15 cellular contexts compared by ENCODE assay signal in genomic region chr2:127142663-127143630, GRCh38. TPM values are rescaled to one million over a fixed set of nuclear protein-coding genes. Genes with fewer than 3 reads are reported as not detected.
A peak's percentile ranks its signal among the peaks of the same experiment; 100 is the strongest.
DNase-seq lines count a peak whose midpoint lies in the region; ATAC-seq and TF ChIP-seq lines count a peak whose summit lies in the region.
"Had no signal": no experiment of that assay in that cellular context is flagged by ENCODE, and none has a peak within 500 bp of the region (broad histone marks: within the 10 kb centered on the region; RNA-seq: fewer than 3 reads in every experiment).

No MANE protein-coding gene starts in this region.

- H3K9me3 ChIP-seq in mammary epithelial cell (replicated peaks; ENCODE audit: insufficient read depth, low read length): no peaks in the 10 kb centered on the region
- peaks cover 5% of the 10 kb centered on the region for H3K9me3 ChIP-seq in endodermal cell (ENCODE audit: control insufficient read depth, low read length)
- H3K9me3 ChIP-seq in osteoblast (ENCODE audit: low read depth, low read length): no peaks in the 10 kb centered on the region
- H3K9me3 ChIP-seq: upper lobe of left lung had no signal

- H3K27ac Mint-ChIP-seq in MCF 10A (ENCODE audit: low read depth, unreplicated experiment): peak overlapping the region; percentile 49
- H3K27ac Mint-ChIP-seq in endodermal cell: no peak overlapping the region
- no peak overlapping the region for H3K27ac Mint-ChIP-seq in effector memory CD8-positive, alpha-beta T cell

- H3K4me3 ChIP-seq in mammary epithelial cell (replicated peaks in 1 of 3; ENCODE audit: insufficient read depth in 1 of 3, low read depth in 2 of 3, low read length in 3 of 3) (no peak overlapping the region), endodermal cell (ENCODE audit: low read length) (no peak overlapping the region), osteoblast (ENCODE audit: insufficient read depth, low read length) (no peak overlapping the region)
- H3K4me3 ChIP-seq: upper lobe of left lung had no signal

- no TSS peak for BruUV-seq in MCF 10A (replicated peaks; lab: Mats Ljungman, UMichigan)
- BruUV-seq in mammary epithelial cell (replicated peaks; lab: Mats Ljungman, UMichigan): no TSS peak

- H3K79me2 ChIP-seq in mammary epithelial cell (ENCODE audit: insufficient read depth, low read length) (no peaks in the 10 kb centered on the region), osteoblast (ENCODE audit: insufficient read depth, low read length) (no peaks in the 10 kb centered on the region)

- no peaks in the 10 kb centered on the region for H3K36me3 Mint-ChIP-seq in MCF 10A (ENCODE audit: insufficient read depth, unreplicated experiment)
- no peaks in the 10 kb centered on the region for H3K36me3 Mint-ChIP-seq in endodermal cell (ENCODE audit: low read depth)
- peaks cover 4% of the 10 kb centered on the region for H3K36me3 Mint-ChIP-seq in effector memory CD8-positive, alpha-beta T cell (ENCODE audit: insufficient read depth)
- H3K36me3 Mint-ChIP-seq: naive B cell had no signal

- no peak overlapping the region for H3K27ac ChIP-seq in mammary epithelial cell (ENCODE audit: insufficient read depth, low read depth, low read length)
- H3K27ac ChIP-seq in endodermal cell (ENCODE audit: low read depth, low read length): no peak overlapping the region
- H3K27ac ChIP-seq in osteoblast (ENCODE audit: low read depth, low read length): peak overlapping the region; percentile 81
- H3K27ac ChIP-seq: foreskin keratinocyte had no signal

- dilution Hi-C loops in mammary epithelial cell (cut with HindIII; ENCODE audit: low sequenced_read_pairs): no loop called here

- no peak for DNase-seq in MCF 10A (ENCODE audit: unreplicated experiment)
- no peak for DNase-seq in mammary epithelial cell
- DNase-seq in endodermal cell: no peak
- DNase-seq in osteoblast (ENCODE audit: insufficient read length, low spot score, missing footprints): no peak
- DNase-seq in ureter (ENCODE audit: low spot score): peak; percentile 33
- no peak for DNase-seq in activated CD4-positive, CD25-positive, alpha-beta regulatory T cell (lab: John Stamatoyannopoulos, UW)
- no peak for DNase-seq in effector memory CD8-positive, alpha-beta T cell
- DNase-seq: DMS 273 treated with DMSO at 0.1 percent for 48 hours, foreskin keratinocyte, naive B cell, NCI-H1930, NCI-H748 treated with DMSO at 0.1 percent for 48 hours, SIG-M5, upper lobe of left lung had no signal

- H3K9ac ChIP-seq in mammary epithelial cell (ENCODE audit: insufficient read depth, low read length) (no peak overlapping the region), endodermal cell (ENCODE audit: extremely low read depth, low read length, poor library complexity, severe bottlenecking) (no peak overlapping the region)

- no peaks in the 10 kb centered on the region for H3K36me3 ChIP-seq in mammary epithelial cell (ENCODE audit: insufficient read depth, low read length)
- H3K36me3 ChIP-seq in endodermal cell (ENCODE audit: control insufficient read depth, insufficient read depth, low read length): no peaks in the 10 kb centered on the region
- H3K36me3 ChIP-seq in osteoblast (ENCODE audit: insufficient read depth, low read length): no peaks in the 10 kb centered on the region
- H3K36me3 ChIP-seq: upper lobe of left lung had no signal

- H2AFZ ChIP-seq in mammary epithelial cell (ENCODE audit: low read depth, low read length): no peak overlapping the region
- peak overlapping the region; percentile 91 for H2AFZ ChIP-seq in osteoblast (ENCODE audit: low read length)

- H4K20me1 ChIP-seq in mammary epithelial cell (ENCODE audit: insufficient read depth, low read length) (no peaks in the 10 kb centered on the region), osteoblast (ENCODE audit: insufficient read depth, low read length) (no peaks in the 10 kb centered on the region)

- CTCF ChIA-PET in MCF 10A (lab: Yijun Ruan, JAX): interaction anchor here (0.6 to 0.7 kb wide), 2 partner anchors 224 to 642 kb away, joined by 3 to 4 read pairs; no protein-coding TSS in a partner anchor
- CTCF ChIA-PET in mammary epithelial cell (lab: Charles Lee; ENCODE audit: low non-redundant PET): no interaction called here

- in situ Hi-C loops in mammary epithelial cell (cut with MboI; ENCODE audit: low sequenced_read_pairs in 2 of 2): no loop called here

- H3K4me2 ChIP-seq in mammary epithelial cell (ENCODE audit: insufficient read depth, low read depth, low read length) (no peak overlapping the region), osteoblast (ENCODE audit: insufficient read depth, low read length) (no peak overlapping the region)

- 82% methylated on average over 4 of the region's 4 CpGs for WGBS in mammary epithelial cell (ENCODE audit: low coverage, missing lambda C conversion rate)
- 79 to 96% methylated on average over 3 to 4 of the region's 4 CpGs for WGBS in endodermal cell (ENCODE audit: insufficient coverage in 1 of 2, insufficient read length in 1 of 2), 2 experiments

- H3K4me1 ChIP-seq in mammary epithelial cell (ENCODE audit: insufficient read depth, low read length) (peaks cover 3% of the 10 kb centered on the region), endodermal cell (ENCODE audit: control insufficient read depth, insufficient read depth, low read length) (no peaks in the 10 kb centered on the region), osteoblast (ENCODE audit: insufficient read depth, low read length) (peaks cover 36% of the 10 kb centered on the region)

- H3K4me1 Mint-ChIP-seq in MCF 10A (ENCODE audit: insufficient read depth, unreplicated experiment) (peaks cover 22% of the 10 kb centered on the region), endodermal cell (no peaks in the 10 kb centered on the region)
- no peaks in the 10 kb centered on the region for H3K4me1 Mint-ChIP-seq in effector memory CD8-positive, alpha-beta T cell (ENCODE audit: low read depth in 2 of 2)

- POLR2A ChIA-PET in MCF 10A (lab: Yijun Ruan, JAX): interaction anchor here (1.3 kb wide), 1 partner anchor 14 kb away, joined by 3 read pairs; no protein-coding TSS in a partner anchor

- intact Hi-C loops in MCF 10A (cut with micrococcal nuclease): no loop called here
- intact Hi-C loops in mammary epithelial cell (cut with micrococcal nuclease): no loop called here

- H3K27me3 Mint-ChIP-seq in MCF 10A (ENCODE audit: insufficient read depth, unreplicated experiment) (no peaks in the 10 kb centered on the region), endodermal cell (ENCODE audit: insufficient read depth) (no peaks in the 10 kb centered on the region)
- H3K27me3 Mint-ChIP-seq in effector memory CD8-positive, alpha-beta T cell: peaks cover 0 to 10% of the 10 kb centered on the region in 2 donors
- H3K27me3 Mint-ChIP-seq: naive B cell had no signal

- no peak overlapping the region for H3K4me3 Mint-ChIP-seq in MCF 10A (ENCODE audit: unreplicated experiment)
- no peak overlapping the region for H3K4me3 Mint-ChIP-seq in endodermal cell
- no peak overlapping the region for H3K4me3 Mint-ChIP-seq in effector memory CD8-positive, alpha-beta T cell
- H3K4me3 Mint-ChIP-seq: naive B cell had no signal

- no peak for ATAC-seq in GM21447 (IDR thresholded peaks at IDR 0.05; ENCODE audit: unreplicated experiment)
- no peak for ATAC-seq in effector memory CD8-positive, alpha-beta T cell (replicated peaks)
- ATAC-seq: foreskin keratinocyte had no signal

- H3K9me3 Mint-ChIP-seq in MCF 10A (ENCODE audit: unreplicated experiment) (peaks cover 15% of the 10 kb centered on the region), endodermal cell (no peaks in the 10 kb centered on the region)
- H3K9me3 Mint-ChIP-seq in effector memory CD8-positive, alpha-beta T cell: no peaks in the 10 kb centered on the region
- H3K9me3 Mint-ChIP-seq: naive B cell had no signal

- H3K27me3 ChIP-seq in mammary epithelial cell (ENCODE audit: insufficient read depth, low read length) (no peaks in the 10 kb centered on the region), endodermal cell (ENCODE audit: control insufficient read depth, insufficient read depth, low read length, poor library complexity, severe bottlenecking) (no peaks in the 10 kb centered on the region), osteoblast (ENCODE audit: insufficient read depth, low read length) (no peaks in the 10 kb centered on the region)
- H3K27me3 ChIP-seq: foreskin keratinocyte, upper lobe of left lung had no signal

- TF ChIP-seq CTCF in MCF 10A (IDR thresholded peaks at IDR 0.05; ENCODE audit: unreplicated experiment) (no peak), mammary epithelial cell (conservative IDR thresholded peaks at IDR 0.05 in 1 of 2, IDR thresholded peaks at IDR 0.05 in 1 of 2; ENCODE audit: extremely low read depth in 1 of 2, insufficient read depth in 1 of 2, low read depth in 1 of 2, low read length in 2 of 2) (no peak), endodermal cell (conservative IDR thresholded peaks at IDR 0.05) (peak; percentile 34), osteoblast (IDR thresholded peaks at IDR 0.05; ENCODE audit: extremely low read depth, low read depth, low read length) (no peak)

RNA-seq across cellular contexts. Expression of gene BIN1, which starts 36.0 kb away (rescaled TPM):
- total RNA-seq in MCF 10A (2022) (22.4 and 29.6 TPM in 2 replicates), mammary epithelial cell (1 to 10 TPM; 5.1 to 7.3 TPM), endodermal cell (10 to 100 TPM; 41.7 to 45.9 TPM), osteoblast (83.7 and 85.4 TPM in 2 replicates), ureter (51.6 TPM)
- polyA plus RNA-seq in mammary epithelial cell: 0.88 TPM
- polyA minus RNA-seq in mammary epithelial cell: not detected
- 51.8 TPM for polyA plus RNA-seq in endodermal cell (2013, experiment 1 of 2)
- polyA plus RNA-seq in endodermal cell (2013, experiment 2 of 2): 45.1 TPM
